In genomic region chr19:56125806-56126590, GRCh38 we compare ENCODE assay signal across 27 cellular contexts. TPM values are rescaled to one million over a fixed set of nuclear protein-coding genes. Genes with fewer than 3 reads are reported as not detected.
DNase-seq lines count a peak whose midpoint lies in the region; ATAC-seq, FAIRE-seq and TF ChIP-seq lines count a peak whose summit lies in the region.
"Had no signal": no experiment of that assay in that cellular context is flagged by ENCODE, and none has a peak within 500 bp of the region (broad histone marks: within the 10 kb centered on the region; RNA-seq: fewer than 3 reads in every experiment).

No MANE protein-coding gene starts in this region.

- no peaks in the 10 kb centered on the region for H3K79me1 ChIP-seq in neuronal stem cell (ENCODE audit: low read depth, low read length)

- H3K23ac ChIP-seq in neuronal stem cell (ENCODE audit: low read depth, low read length, poor library complexity): no peak overlapping the region

- no peak overlapping the region for H4K8ac ChIP-seq in neuronal stem cell (ENCODE audit: low read depth, low read length)

- no peak overlapping the region for H3K27ac ChIP-seq in CD4-positive, alpha-beta T cell (ENCODE audit: low read depth, low read length)
- peak overlapping the region; percentile 44 to 72 (median 60) for H3K27ac ChIP-seq in body of pancreas
- H3K27ac ChIP-seq in neuronal stem cell (replicated peaks; ENCODE audit: low read length): no peak overlapping the region
- H3K27ac ChIP-seq: adrenal gland, parathyroid adenoma, skin epidermis, vagina had no signal

- H3K4me3 ChIP-seq in body of pancreas (no peak overlapping the region), neuronal stem cell (ENCODE audit: low read length in 2 of 2) (no peak overlapping the region)
- H3K4me3 ChIP-seq: adrenal gland, skin epidermis, vagina had no signal

- peaks cover 39% of the 10 kb centered on the region for H3K4me1 Mint-ChIP-seq in CD4-positive, alpha-beta T cell (ENCODE audit: low read depth)
- H3K4me1 Mint-ChIP-seq in natural killer cell treated with Interleukin-12 subunit alpha and Interleukin-12 subunit beta and Interleukin-15 and Interleukin-18, amount 100 ng/mL, for 72 hours (ENCODE audit: low read depth in 2 of 2): peaks cover 0 to 3% of the 10 kb centered on the region in 2 donors
- H3K4me1 Mint-ChIP-seq: stimulated activated memory B cell treated with anti-CD40 and anti-IgM and Interleukin-4, amounts not matched to agents 10 μg/mL and 1 μg/mL and 100 μg/mL, for 72 hours had no signal

- H3K4me2 ChIP-seq in neuronal stem cell (ENCODE audit: insufficient read depth, low read length, poor library complexity, severe bottlenecking): no peak overlapping the region

- H3K4me1 ChIP-seq in body of pancreas (peaks cover 26% of the 10 kb centered on the region), neuronal stem cell (ENCODE audit: control insufficient read depth in 2 of 2, insufficient read depth in 1 of 2, low read depth in 1 of 2, low read length in 2 of 2) (peaks cover 6 to 12% of the 10 kb centered on the region in 2 donors)
- H3K4me1 ChIP-seq: parathyroid adenoma had no signal

- no peak overlapping the region for H3K18ac ChIP-seq in neuronal stem cell (ENCODE audit: low read length)

- no peak for TF ChIP-seq POLR2A in body of pancreas (IDR thresholded peaks at IDR 0.05)

- ATAC-seq in CD4-positive, alpha-beta T cell (ENCODE audit: poor library complexity): no peak
- ATAC-seq in body of pancreas (no peak), HG02981 (IDR thresholded peaks at IDR 0.05; ENCODE audit: unreplicated experiment) (no peak)
- ATAC-seq in natural killer cell treated with Interleukin-12 subunit alpha and Interleukin-12 subunit beta and Interleukin-15 and Interleukin-18, amount 100 ng/mL, for 72 hours: no peak
- ATAC-seq: activated CD4-positive, CD25-positive, alpha-beta regulatory T cell treated with anti-CD3 and anti-CD28 coated beads, Interleukin-2, amount 50 U/mL, for 24 hours; stimulated activated memory B cell treated with anti-CD40 and anti-IgM and Interleukin-4, amounts not matched to agents 10 μg/mL and 1 μg/mL and 100 μg/mL, for 72 hours had no signal

- H3K27me3 ChIP-seq in CD4-positive, alpha-beta T cell (ENCODE audit: control insufficient read depth, insufficient read depth, low read length): no peaks in the 10 kb centered on the region
- H3K27me3 ChIP-seq in body of pancreas: no peaks in the 10 kb centered on the region
- no peaks in the 10 kb centered on the region for H3K27me3 ChIP-seq in neuronal stem cell (ENCODE audit: control insufficient read depth in 3 of 3, insufficient read depth in 3 of 3, low read depth in 1 of 3, low read length in 3 of 3)
- H3K27me3 ChIP-seq: adrenal gland, vagina had no signal

- 36 to 62% methylated on average over 12 to 16 of the region's 16 CpGs for WGBS in body of pancreas, 2 donors
- no CpG with 5 or more reads among the region's 16 CpGs for WGBS in neuronal stem cell (ENCODE audit: extremely low coverage in 2 of 2, insufficient read length in 2 of 2, insufficient replicate concordance in 1 of 2), 2 donors

- POLR2A ChIA-PET in CD4-positive, alpha-beta T cell (lab: Charles Lee): interaction anchor here (1.6 kb wide), 1 partner anchor 15 kb away, joined by 14 read pairs; the partner anchor contains the start of gene ZNF444

- peaks cover 6% of the 10 kb centered on the region for H3K36me3 Mint-ChIP-seq in CD4-positive, alpha-beta T cell (ENCODE audit: low read depth)
- no peaks in the 10 kb centered on the region for H3K36me3 Mint-ChIP-seq in natural killer cell treated with Interleukin-12 subunit alpha and Interleukin-12 subunit beta and Interleukin-15 and Interleukin-18, amount 100 ng/mL, for 72 hours
- H3K36me3 Mint-ChIP-seq: stimulated activated memory B cell treated with anti-CD40 and anti-IgM and Interleukin-4, amounts not matched to agents 10 μg/mL and 1 μg/mL and 100 μg/mL, for 72 hours had no signal

- peak overlapping the region; percentile 1 for H2BK15ac ChIP-seq in neuronal stem cell (ENCODE audit: low read length)

- CTCF ChIA-PET in CD4-positive, alpha-beta T cell (lab: Charles Lee): no interaction called here

- H2BK12ac ChIP-seq in neuronal stem cell (ENCODE audit: low read length): no peak overlapping the region

- H3K9ac ChIP-seq in neuronal stem cell (ENCODE audit: low read depth, low read length, poor library complexity): no peak overlapping the region
- H3K9ac ChIP-seq: parathyroid adenoma had no signal

- H3K9me3 Mint-ChIP-seq in CD4-positive, alpha-beta T cell: no peaks in the 10 kb centered on the region
- no peaks in the 10 kb centered on the region for H3K9me3 Mint-ChIP-seq in natural killer cell treated with Interleukin-12 subunit alpha and Interleukin-12 subunit beta and Interleukin-15 and Interleukin-18, amount 100 ng/mL, for 72 hours
- H3K9me3 Mint-ChIP-seq: CD4-positive, alpha-beta memory T cell; dendritic cell treated with granulocyte-macrophage colony-stimulating factor and Interleukin-4, amounts not matched to agents 40 ng/mL and 50 ng/mL, for 4 days; stimulated activated memory B cell treated with anti-CD40 and anti-IgM and Interleukin-4, amounts not matched to agents 10 μg/mL and 1 μg/mL and 100 μg/mL, for 72 hours had no signal

- peak overlapping the region; percentile 75 for H2AFZ ChIP-seq in neuronal stem cell (ENCODE audit: low read length)

- H3K27me3 Mint-ChIP-seq in CD4-positive, alpha-beta T cell: no peaks in the 10 kb centered on the region
- no peaks in the 10 kb centered on the region for H3K27me3 Mint-ChIP-seq in natural killer cell treated with Interleukin-12 subunit alpha and Interleukin-12 subunit beta and Interleukin-15 and Interleukin-18, amount 100 ng/mL, for 72 hours
- H3K27me3 Mint-ChIP-seq: CD4-positive, alpha-beta memory T cell; dendritic cell treated with granulocyte-macrophage colony-stimulating factor and Interleukin-4, amounts not matched to agents 40 ng/mL and 50 ng/mL, for 4 days; stimulated activated memory B cell treated with anti-CD40 and anti-IgM and Interleukin-4, amounts not matched to agents 10 μg/mL and 1 μg/mL and 100 μg/mL, for 72 hours had no signal

- no peak for TF ChIP-seq CTCF in CD4-positive, alpha-beta T cell (IDR thresholded peaks at IDR 0.05)
- no peak for TF ChIP-seq CTCF in body of pancreas (IDR thresholded peaks at IDR 0.05)

- no peak overlapping the region for H3K4ac ChIP-seq in neuronal stem cell (ENCODE audit: low read length)

- no peak for DNase-seq in CD4-positive, alpha-beta T cell
- peak; percentile 41 for DNase-seq in NCI-H146 (lab: John Stamatoyannopoulos, UW)
- DNase-seq in body of pancreas: peak; percentile 64 to 81 (median 74)
- DNase-seq in neuronal stem cell (ENCODE audit: low spot score): no peak
- no peak for DNase-seq in RCC 7860 (ENCODE audit: low spot score)
- no peak for DNase-seq in natural killer cell treated with Interleukin-12 subunit alpha and Interleukin-12 subunit beta and Interleukin-15 and Interleukin-18, amount 100 ng/mL, for 72 hours (ENCODE audit: low spot score)
- DNase-seq: activated gamma-delta T cell treated with Interleukin-2 at 50 U/mL for 16 hours; activated T-cell treated with anti-CD3 and anti-CD28 coated beads, Interleukin-2, amount 50 U/mL, for 1 hour; adrenal gland; CD4-positive, alpha-beta memory T cell; kidney glomerular epithelial cell; mammary epithelial cell; NCI-H1105; NCI-H2107; NCI-H510A treated with DMSO at 0.1 percent for 48 hours; T1000 had no signal

- no peak overlapping the region for H3K14ac ChIP-seq in neuronal stem cell (ENCODE audit: low read length)

- H2BK5ac ChIP-seq in neuronal stem cell (ENCODE audit: low read length): no peak overlapping the region

- no peak overlapping the region for H4K91ac ChIP-seq in neuronal stem cell (ENCODE audit: low read depth, low read length, poor library complexity)

- H3K4me3 Mint-ChIP-seq in CD4-positive, alpha-beta T cell: no peak overlapping the region
- no peak overlapping the region for H3K4me3 Mint-ChIP-seq in natural killer cell treated with Interleukin-12 subunit alpha and Interleukin-12 subunit beta and Interleukin-15 and Interleukin-18, amount 100 ng/mL, for 72 hours
- H3K4me3 Mint-ChIP-seq: CD4-positive, alpha-beta memory T cell; dendritic cell treated with granulocyte-macrophage colony-stimulating factor and Interleukin-4, amounts not matched to agents 40 ng/mL and 50 ng/mL, for 4 days; stimulated activated memory B cell treated with anti-CD40 and anti-IgM and Interleukin-4, amounts not matched to agents 10 μg/mL and 1 μg/mL and 100 μg/mL, for 72 hours had no signal

- intact Hi-C loops in CD4-positive, alpha-beta T cell (cut with DNase I, micrococcal nuclease): no loop called here
- intact Hi-C loops in body of pancreas (cut with DNase I): no loop called here

- no peaks in the 10 kb centered on the region for H3K36me3 ChIP-seq in body of pancreas (replicated peaks in 1 of 2; ENCODE audit: insufficient read depth in 1 of 2, low read depth in 2 of 2)
- no peaks in the 10 kb centered on the region for H3K36me3 ChIP-seq in neuronal stem cell (replicated peaks in 1 of 2; ENCODE audit: control insufficient read depth in 2 of 2, insufficient read depth in 2 of 2, low read length in 2 of 2)
- H3K36me3 ChIP-seq: adrenal gland, vagina had no signal

- H2BK120ac ChIP-seq in neuronal stem cell (ENCODE audit: low read depth, low read length): no peak overlapping the region

- H3K9me3 ChIP-seq in CD4-positive, alpha-beta T cell (ENCODE audit: control insufficient read depth, low read length): no peaks in the 10 kb centered on the region
- H3K9me3 ChIP-seq in body of pancreas: no peaks in the 10 kb centered on the region
- H3K9me3 ChIP-seq in neuronal stem cell (replicated peaks in 1 of 2; ENCODE audit: control insufficient read depth in 2 of 2, insufficient read depth in 1 of 2, low read depth in 1 of 2, low read length in 2 of 2): no peaks in the 10 kb centered on the region
- H3K9me3 ChIP-seq: adrenal gland, vagina had no signal

- no peak for FAIRE-seq in RCC 7860 (lab: Jason Lieb, UNC)
- FAIRE-seq: endometrium, G401.6 had no signal

- H3K27ac Mint-ChIP-seq in CD4-positive, alpha-beta T cell: peak overlapping the region; percentile 90
- no peak overlapping the region for H3K27ac Mint-ChIP-seq in natural killer cell treated with Interleukin-12 subunit alpha and Interleukin-12 subunit beta and Interleukin-15 and Interleukin-18, amount 100 ng/mL, for 72 hours
- H3K27ac Mint-ChIP-seq: dendritic cell treated with granulocyte-macrophage colony-stimulating factor and Interleukin-4, amounts not matched to agents 40 ng/mL and 50 ng/mL, for 4 days; stimulated activated memory B cell treated with anti-CD40 and anti-IgM and Interleukin-4, amounts not matched to agents 10 μg/mL and 1 μg/mL and 100 μg/mL, for 72 hours had no signal

- no peak overlapping the region for H2AK5ac ChIP-seq in neuronal stem cell (ENCODE audit: low read depth, low read length)

RNA-seq across cellular contexts. Expression of gene ZNF787, which starts 4.9 kb away (rescaled TPM):
- total RNA-seq in CD4-positive, alpha-beta T cell: 10 to 100 TPM; 11.4 to 11.5 TPM
- 10 to 100 TPM; 12.7 to 21.1 TPM for total RNA-seq in body of pancreas
- polyA plus RNA-seq in neuronal stem cell (2013, experiment 1 of 2): 37.4 TPM
- polyA plus RNA-seq in neuronal stem cell (2013, experiment 2 of 2): 36.2 TPM
- total RNA-seq in natural killer cell treated with Interleukin-12 subunit alpha and Interleukin-12 subunit beta and Interleukin-15 and Interleukin-18, amount 100 ng/mL, for 72 hours: 10 to 100 TPM; 39.2 to 60.6 TPM

RNA-seq across cellular contexts. Expression of gene ZNF444, which starts 15.1 kb away (rescaled TPM):
- 10 to 100 TPM; 13.5 TPM for total RNA-seq in CD4-positive, alpha-beta T cell
- 10 to 100 TPM; 50.3 to 95.9 TPM for total RNA-seq in body of pancreas
- polyA plus RNA-seq in neuronal stem cell (2013, experiment 1 of 2): 37.6 TPM
- 37.2 TPM for polyA plus RNA-seq in neuronal stem cell (2013, experiment 2 of 2)
- total RNA-seq in natural killer cell treated with Interleukin-12 subunit alpha and Interleukin-12 subunit beta and Interleukin-15 and Interleukin-18, amount 100 ng/mL, for 72 hours: 10 to 100 TPM; 23.2 to 50.6 TPM

RNA-seq across cellular contexts. Expression of gene GALP, which starts 49.8 kb away (rescaled TPM):
- not detected for total RNA-seq in CD4-positive, alpha-beta T cell
- not detected for total RNA-seq in body of pancreas
- 6.7 TPM for polyA plus RNA-seq in neuronal stem cell (2013, experiment 1 of 2)
- polyA plus RNA-seq in neuronal stem cell (2013, experiment 2 of 2): 19.4 TPM
- not detected for total RNA-seq in natural killer cell treated with Interleukin-12 subunit alpha and Interleukin-12 subunit beta and Interleukin-15 and Interleukin-18, amount 100 ng/mL, for 72 hours
- total RNA-seq: adrenal gland; CD4-positive, alpha-beta memory T cell; fibroblast of lung; glomerular endothelial cell; mammary epithelial cell; vagina had no signal
- polyA plus RNA-seq: adrenal gland; CD4-positive, alpha-beta memory T cell; fibroblast of lung; mammary epithelial cell had no signal

Comparison
In these comparisons a context has a peak if more than half of its experiments do, and no peak if none do; other contexts are left out.
1. DNase-seq: peak in NCI-H146 (single experiment) and body of pancreas (4 of 4); none in CD4-positive, alpha-beta T cell (0 of 10), neuronal stem cell (single experiment), RCC 7860 (single experiment) and natural killer cell treated with Interleukin-12 subunit alpha and Interleukin-12 subunit beta and Interleukin-15 and Interleukin-18, amount 100 ng/mL, for 72 hours (single experiment).
2. H3K27ac ChIP-seq: peak in body of pancreas (4 of 4); none in CD4-positive, alpha-beta T cell (single experiment) and neuronal stem cell (single experiment).